ENCODE assay signal across 1 cellular context in the genomic region with DNA sequence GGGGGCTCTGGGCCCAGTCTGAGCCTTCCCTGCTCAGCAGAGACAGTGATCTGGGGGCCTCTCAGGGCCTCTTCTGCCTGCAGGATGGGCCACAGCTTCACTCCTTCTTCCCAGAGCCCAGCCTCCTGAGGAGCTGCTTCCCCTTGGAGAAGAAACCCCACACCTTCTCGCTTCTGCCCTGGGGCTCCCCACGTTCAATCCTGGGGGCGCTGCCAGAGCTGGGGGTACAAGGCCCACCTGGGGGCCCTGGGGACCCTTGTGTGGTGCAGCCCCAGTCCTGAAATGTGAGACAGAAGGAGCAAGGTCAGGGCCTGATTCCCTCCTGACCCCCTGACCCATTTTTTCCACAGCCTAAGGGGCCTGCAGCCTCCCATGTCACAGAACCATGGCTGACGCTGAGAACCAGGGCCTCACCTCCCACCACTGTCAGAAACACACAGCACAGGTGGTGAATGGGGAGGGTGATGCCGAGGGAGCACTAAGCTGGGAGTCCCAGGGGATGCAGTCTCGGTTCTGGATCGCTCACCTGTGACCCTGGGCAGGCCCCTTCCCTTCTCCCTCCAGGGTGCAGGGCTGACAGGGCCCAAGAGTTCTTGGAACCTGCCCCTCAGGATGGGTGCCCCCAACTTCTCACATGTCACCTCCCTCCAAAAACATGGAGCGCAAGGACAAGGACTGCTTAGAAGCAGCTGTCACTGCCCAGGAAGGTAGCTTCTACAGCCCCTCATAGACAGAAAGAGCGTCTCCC.
TF ChIP-seq lines count a peak whose summit lies in the region.

No MANE protein-coding gene starts in this region.

TF ChIP-seq in HEK293T, 16 proteins besides CTCF, POLR2A, EP300 and RAD21 (continued from another document):
- TF ChIP-seq LEF1 (IDR thresholded peaks at IDR 0.05; ENCODE audit: borderline replicate concordance): no peak
